23 cellular contexts compared by ENCODE assay signal in genomic region chr17:1371893-1372590, GRCh38. TPM values are rescaled to one million over a fixed set of nuclear protein-coding genes. Genes with fewer than 3 reads are reported as not detected.
A peak's percentile ranks its signal among the peaks of the same experiment; 100 is the strongest.
DNase-seq lines count a peak whose midpoint lies in the region; ATAC-seq and TF ChIP-seq lines count a peak whose summit lies in the region.
"Had no signal": no experiment of that assay in that cellular context is flagged by ENCODE, and none has a peak within 500 bp of the region (broad histone marks: within the 10 kb centered on the region; RNA-seq: fewer than 3 reads in every experiment).

No MANE protein-coding gene starts in this region.

- peaks cover 11% of the 10 kb centered on the region for H3K36me3 Mint-ChIP-seq in memory B cell

- H3K4me3 ChIP-seq in left ventricle myocardium inferior (no peak overlapping the region), Panc1 (ENCODE audit: low read depth in 2 of 2, low read length in 2 of 2) (no peak overlapping the region)
- H3K4me3 ChIP-seq: dorsolateral prefrontal cortex, heart left ventricle had no signal

- CTCF ChIA-PET in Panc1 (lab: Charles Lee): interaction anchor here (0.7 kb wide), 1 partner anchor 19 kb away, joined by 4 read pairs; no protein-coding TSS in a partner anchor

- no peak overlapping the region for H3K4me3 Mint-ChIP-seq in memory B cell
- H3K4me3 Mint-ChIP-seq: neural crest cell had no signal

- H3K4me1 ChIP-seq in left ventricle myocardium inferior (peaks cover 100% of the 10 kb centered on the region), Panc1 (ENCODE audit: control insufficient read depth, insufficient read depth, low read length) (peaks cover 45% of the 10 kb centered on the region)

- H3K27me3 Mint-ChIP-seq in memory B cell: no peaks in the 10 kb centered on the region

- H3K9me3 ChIP-seq in left ventricle myocardium inferior (replicated peaks) (no peaks in the 10 kb centered on the region), Panc1 (ENCODE audit: control insufficient read depth, insufficient read depth, low read depth, low read length) (no peaks in the 10 kb centered on the region)
- H3K9me3 ChIP-seq: heart left ventricle had no signal

- TSS peak; percentile 23 for BruUV-seq in Panc1 (replicated peaks; lab: Mats Ljungman, UMichigan)

- ATAC-seq in left cardiac atrium: no peak
- no peak for ATAC-seq in Panc1
- ATAC-seq in memory B cell (ENCODE audit: low read depth): no peak
- ATAC-seq: heart left ventricle had no signal

- no peak for TF ChIP-seq CTCF in left ventricle myocardium inferior (IDR thresholded peaks at IDR 0.05; ENCODE audit: borderline replicate concordance)
- no peak for TF ChIP-seq CTCF in Panc1 (IDR thresholded peaks at IDR 0.05)

- H3K9me3 Mint-ChIP-seq in memory B cell: no peaks in the 10 kb centered on the region
- H3K9me3 Mint-ChIP-seq: neural crest cell had no signal

- peaks cover 38% of the 10 kb centered on the region for H3K4me1 Mint-ChIP-seq in memory B cell

- in situ Hi-C loops in Panc1 (cut with HindIII; ENCODE audit: low pct_unique_long_range_greater_than_20kb, low sequenced_read_pairs): no loop called here

- no peak for DNase-seq in left ventricle myocardium inferior
- DNase-seq in left cardiac atrium: no peak
- DNase-seq in Panc1 (ENCODE audit: low read depth, low spot score): no peak
- no peak for DNase-seq in memory B cell (ENCODE audit: low spot score in 2 of 2)
- no peak for DNase-seq in 8988T
- DNase-seq in NCI-H1105 treated with DMSO at 0.1 percent for 48 hours (lab: John Stamatoyannopoulos, UW): no peak
- no peak for DNase-seq in NOMO-1 treated with dmso at 0.1 percent for 144 hours (lab: John Stamatoyannopoulos, UW; ENCODE audit: unreplicated experiment)
- no peak for DNase-seq in SK-N-DZ (ENCODE audit: low spot score)
- DNase-seq: activated CD4-positive, CD25-positive, alpha-beta regulatory T cell treated with anti-CD3 and anti-CD28 coated beads, Interleukin-2, amount 50 U/mL, for 72 hours; activated effector memory CD4-positive, alpha-beta T cell treated with Interleukin-2 at 50 U/mL for 16 hours; amygdala; DMS53; dorsolateral prefrontal cortex; GF-D8; heart left ventricle; NCI-H1048; NCI-H2029; NCI-H345; NCI-H82; Right ventricle myocardium superior; substantia nigra; SW 1271 had no signal

- H3K27ac Mint-ChIP-seq in memory B cell: peak overlapping the region; percentile 14

- H3K27ac ChIP-seq in left ventricle myocardium inferior (replicated peaks): peak overlapping the region; percentile 3
- no peak overlapping the region for H3K27ac ChIP-seq in Panc1 (ENCODE audit: low read length)

- POLR2A ChIA-PET in Panc1 (lab: Charles Lee): no interaction called here

- no peaks in the 10 kb centered on the region for H3K27me3 ChIP-seq in left ventricle myocardium inferior (ENCODE audit: low read depth)
- no peaks in the 10 kb centered on the region for H3K27me3 ChIP-seq in Panc1 (ENCODE audit: control insufficient read depth, insufficient read depth, low read length)
- H3K27me3 ChIP-seq: dorsolateral prefrontal cortex, heart left ventricle had no signal

- H3K36me3 ChIP-seq in left ventricle myocardium inferior (peaks cover 11% of the 10 kb centered on the region), Panc1 (ENCODE audit: control insufficient read depth, insufficient read depth, low read length) (no peaks in the 10 kb centered on the region; the same call in 1 of the 2 replicates)

- intact Hi-C loops in left ventricle myocardium inferior (cut with micrococcal nuclease) (no loop called here), left cardiac atrium (cut with DNase I) (no loop called here), Panc1 (cut with micrococcal nuclease; ENCODE audit: unreplicated experiment) (no loop called here)

RNA-seq across cellular contexts. Expression of gene YWHAE, which starts 28.0 kb away (rescaled TPM):
- 569 TPM for total RNA-seq in left ventricle myocardium inferior
- total RNA-seq in left cardiac atrium: 100 to 1,000 TPM; 491 to 596 TPM
- total RNA-seq in Panc1 (2021; ENCODE audit: unreplicated experiment): 537 TPM
- polyA plus RNA-seq in Panc1 (2012; ENCODE audit: insufficient read length): 662 TPM
- polyA plus RNA-seq in SK-N-DZ (2014; cell fraction: cytosol; rRNA removed): 655 and 809 TPM in 2 replicates
- 346 and 460 TPM in 2 replicates for polyA plus RNA-seq in SK-N-DZ (2014; cell fraction: nucleus; rRNA removed)
